1 cellular context compared by ENCODE assay signal in genomic region chr5:98638701-98639100, GRCh38.
TF ChIP-seq lines count a peak whose summit lies in the region.

No MANE protein-coding gene starts in this region.

TF ChIP-seq in IMR-90, 13 proteins besides CTCF, POLR2A, EP300 and RAD21:
- no peak for TF ChIP-seq RCOR1 (IDR thresholded peaks at IDR 0.05; ENCODE audit: insufficient replicate concordance, low read length)
- no peak for TF ChIP-seq ELK1 (IDR thresholded peaks at IDR 0.05; ENCODE audit: borderline replicate concordance, low read depth, low read length)
- no peak for TF ChIP-seq CHD1 (IDR thresholded peaks at IDR 0.05; ENCODE audit: low read depth, low read length)
- no peak for TF ChIP-seq FOS (IDR thresholded peaks at IDR 0.05; ENCODE audit: low read depth, low read length)
- TF ChIP-seq MAFK (IDR thresholded peaks at IDR 0.05; ENCODE audit: low read depth, low read length), result no peak
- no peak for TF ChIP-seq CEBPB (IDR thresholded peaks at IDR 0.05; ENCODE audit: low read depth, low read length)
- no peak for TF ChIP-seq RFX5 (IDR thresholded peaks at IDR 0.05; ENCODE audit: low read depth, low read length)
- no peak for TF ChIP-seq MAZ (IDR thresholded peaks at IDR 0.05; ENCODE audit: borderline replicate concordance, low read depth, low read length)
- no peak for TF ChIP-seq BHLHE40 (IDR thresholded peaks at IDR 0.05; ENCODE audit: low read depth, low read length)
- TF ChIP-seq SMC3 (IDR thresholded peaks at IDR 0.05; ENCODE audit: low read depth, low read length), result no peak
- TF ChIP-seq USF2 (IDR thresholded peaks at IDR 0.05; ENCODE audit: low read depth, low read length), result no peak
- TF ChIP-seq NFE2L2 (IDR thresholded peaks at IDR 0.05; ENCODE audit: low read depth, low read length), result no peak
- TF ChIP-seq MXI1 (IDR thresholded peaks at IDR 0.05; ENCODE audit: borderline replicate concordance, low read depth, low read length), result no peak
TF ChIP-seq in IMR-90: peak in this region for 0.
